8 cellular contexts compared by ENCODE assay signal in genomic region chr3:142180761-142181362, GRCh38. TPM values are rescaled to one million over a fixed set of nuclear protein-coding genes. Genes with fewer than 3 reads are reported as not detected.
A peak's percentile ranks its signal among the peaks of the same experiment; 100 is the strongest.
DNase-seq lines count a peak whose midpoint lies in the region; ATAC-seq, FAIRE-seq and TF ChIP-seq lines count a peak whose summit lies in the region.

No MANE protein-coding gene starts in this region.

- no peak overlapping the region for H3K9ac ChIP-seq in Karpas-422 (ENCODE audit: low read length)

- FAIRE-seq in small intestine (lab: Jason Lieb, UNC): no peak

- WGBS in small intestine, 3 donors: 79 to 88% (median 87%) methylated on average over 6 of the region's 6 CpGs

- no peak overlapping the region for H3K27ac ChIP-seq in Karpas-422 (ENCODE audit: low read length)
- H3K27ac ChIP-seq in small intestine (ENCODE audit: low read depth in 1 of 2, low read length in 1 of 2): no peak overlapping the region

- H3K4me3 Mint-ChIP-seq in glutamatergic neuron (ENCODE audit: unreplicated experiment): no peak overlapping the region

- no peaks in the 10 kb centered on the region for H3K4me1 Mint-ChIP-seq in glutamatergic neuron (ENCODE audit: low read depth, unreplicated experiment)

- no peaks in the 10 kb centered on the region for H3K36me3 Mint-ChIP-seq in glutamatergic neuron (ENCODE audit: unreplicated experiment)

- H3K4me3 ChIP-seq in Karpas-422 (ENCODE audit: low read length) (no peak overlapping the region), small intestine (ENCODE audit: low read depth in 1 of 2, low read length in 2 of 2) (no peak overlapping the region)

- no peaks in the 10 kb centered on the region for H3K27me3 Mint-ChIP-seq in glutamatergic neuron (ENCODE audit: unreplicated experiment)

- H3K27me3 ChIP-seq in Karpas-422 (ENCODE audit: low read length) (no peaks in the 10 kb centered on the region), small intestine (ENCODE audit: control insufficient read depth in 2 of 2, insufficient read depth in 2 of 2, low read length in 2 of 2) (no peaks in the 10 kb centered on the region)

- H4K20me1 ChIP-seq in Karpas-422 (ENCODE audit: insufficient read depth, low read depth, low read length): no peaks in the 10 kb centered on the region

- no peak overlapping the region for H3K27ac Mint-ChIP-seq in glutamatergic neuron (ENCODE audit: unreplicated experiment)

- H3K4me1 ChIP-seq in Karpas-422 (ENCODE audit: low read length) (no peaks in the 10 kb centered on the region), small intestine (ENCODE audit: control insufficient read depth in 2 of 2, insufficient read depth in 1 of 2, low read depth in 1 of 2, low read length in 1 of 2) (no peaks in the 10 kb centered on the region)

- H2AFZ ChIP-seq in Karpas-422 (ENCODE audit: low read length): no peak overlapping the region

- ATAC-seq in GM21528 (IDR thresholded peaks at IDR 0.05; ENCODE audit: low FRiP score, unreplicated experiment): no peak

- H3K9me3 ChIP-seq in Karpas-422 (ENCODE audit: low read length) (no peaks in the 10 kb centered on the region), small intestine (ENCODE audit: control insufficient read depth, low read depth) (no peaks in the 10 kb centered on the region)

- DNase-seq in SIG-M5 treated with dmso at 0.1 percent for 504 hours (lab: John Stamatoyannopoulos, UW; ENCODE audit: unreplicated experiment) (peak; percentile 44), SIG-M5 (lab: John Stamatoyannopoulos, UW) (no peak), Karpas-422 (peak; percentile 74), glutamatergic neuron (peak; percentile 61), small intestine (peak; percentile 33)
- peak; percentile 13 to 27 for DNase-seq in activated CD4-positive, alpha-beta T cell treated with anti-CD3 and anti-CD28 coated beads, Interleukin-2, amount 50 U/mL, for 48 hours
- DNase-seq in effector CD4-positive, alpha-beta T cell: no peak

- no peak overlapping the region for H3K4me2 ChIP-seq in Karpas-422 (ENCODE audit: low read depth, low read length, poor library complexity, severe bottlenecking)

- no peaks in the 10 kb centered on the region for H3K79me2 ChIP-seq in Karpas-422 (ENCODE audit: low read length)

- TF ChIP-seq CTCF in glutamatergic neuron (IDR thresholded peaks at IDR 0.05; ENCODE audit: partially characterized antibody, unreplicated experiment): peak; percentile 63

- no peaks in the 10 kb centered on the region for H3K9me3 Mint-ChIP-seq in glutamatergic neuron (ENCODE audit: unreplicated experiment)

- H3K9me2 ChIP-seq in Karpas-422 (replicated peaks; ENCODE audit: insufficient read depth, low read length): no peaks in the 10 kb centered on the region

- H3K36me3 ChIP-seq in Karpas-422 (ENCODE audit: insufficient read depth, low read length) (no peaks in the 10 kb centered on the region), small intestine (ENCODE audit: control insufficient read depth in 2 of 2, insufficient read depth in 2 of 2, low read length in 2 of 2) (peaks cover 2 to 11% of the 10 kb centered on the region in 2 donors)

RNA-seq across cellular contexts. Expression of gene TFDP2, which starts 31.5 kb away (rescaled TPM):
- 45.6 and 48.7 TPM in 2 replicates for total RNA-seq in Karpas-422 (2014; rRNA removed; shearing (Covaris generic); ENCODE audit: low replicate concordance)
- 91.8 TPM for total RNA-seq in glutamatergic neuron (ENCODE audit: unreplicated experiment)
- 10 to 100 TPM; 21.9 to 33.8 (median 30.0) TPM for polyA plus RNA-seq in small intestine

RNA-seq across cellular contexts. Expression of gene GK5, which starts 44.5 kb away (rescaled TPM):
- total RNA-seq in Karpas-422 (2014; rRNA removed; shearing (Covaris generic); ENCODE audit: low replicate concordance): 10.2 and 27.4 TPM in 2 replicates
- 22.9 TPM for total RNA-seq in glutamatergic neuron (ENCODE audit: unreplicated experiment)
- 1 to 10 TPM; 4.6 to 8.9 (median 8.4) TPM for polyA plus RNA-seq in small intestine

Comparison
In these comparisons a context has a peak if more than half of its experiments do, and no peak if none do; other contexts are left out.
1. DNase-seq: peak in SIG-M5 treated with dmso at 0.1 percent for 504 hours (single experiment), Karpas-422 (single experiment), activated CD4-positive, alpha-beta T cell treated with anti-CD3 and anti-CD28 coated beads, Interleukin-2, amount 50 U/mL, for 48 hours (2 of 2), glutamatergic neuron (single experiment) and small intestine (single experiment); none in SIG-M5 (single experiment) and effector CD4-positive, alpha-beta T cell (single experiment).